Comparison of ENCODE assay signal across 17 cellular contexts in genomic region chr7:46189255-46189790, GRCh38.
DNase-seq lines count a peak whose midpoint lies in the region; ATAC-seq and TF ChIP-seq lines count a peak whose summit lies in the region.
"Had no signal": no experiment of that assay in that cellular context is flagged by ENCODE, and none has a peak within 500 bp of the region (broad histone marks: within the 10 kb centered on the region; RNA-seq: fewer than 3 reads in every experiment).

No MANE protein-coding gene starts in this region.

- intact Hi-C loops in IMR-90 (cut with micrococcal nuclease) (no loop called here), psoas muscle (cut with DNase I) (no loop called here)

- TF ChIP-seq RAD21 in IMR-90 (IDR thresholded peaks at IDR 0.05; ENCODE audit: low read length), result no peak

- H3K4me3 Mint-ChIP-seq in osteocyte (ENCODE audit: unreplicated experiment), result no peak overlapping the region
- no peak overlapping the region for H3K4me3 Mint-ChIP-seq in neural progenitor cell
- H3K4me3 Mint-ChIP-seq: CD4-positive, alpha-beta T cell; H9 had no signal

- H3K9me3 ChIP-seq in IMR-90 (ENCODE audit: control insufficient read depth, insufficient read depth, low read length), result no peaks in the 10 kb centered on the region
- no peaks in the 10 kb centered on the region for H3K9me3 ChIP-seq in neural progenitor cell (ENCODE audit: low read depth)
- H3K9me3 ChIP-seq in psoas muscle, result no peaks in the 10 kb centered on the region
- H3K9me3 ChIP-seq: Caco-2 had no signal

- H3K4me2 ChIP-seq in IMR-90 (ENCODE audit: low read depth, low read length) (no peak overlapping the region), neural progenitor cell (no peak overlapping the region)

- H3K23ac ChIP-seq in IMR-90 (ENCODE audit: low read depth, low read length), result no peak overlapping the region

- CTCF ChIA-PET in IMR-90 (lab: Yijun Ruan, JAX), result no interaction called here

- H3K9me3 Mint-ChIP-seq in osteocyte (ENCODE audit: unreplicated experiment), result no peaks in the 10 kb centered on the region
- H3K9me3 Mint-ChIP-seq in neural progenitor cell, result no peaks in the 10 kb centered on the region
- H3K9me3 Mint-ChIP-seq: CD4-positive, alpha-beta T cell had no signal

- H3K4me1 ChIP-seq in IMR-90 (ENCODE audit: control insufficient read depth, insufficient read depth, low read length), result peaks cover 26% of the 10 kb centered on the region
- peaks cover 10% of the 10 kb centered on the region for H3K4me1 ChIP-seq in neural progenitor cell
- H3K4me1 ChIP-seq in psoas muscle, result no peaks in the 10 kb centered on the region
- H3K4me1 ChIP-seq: Caco-2 had no signal

- H3K56ac ChIP-seq in IMR-90 (ENCODE audit: extremely low read depth, insufficient read depth, low read length), result no peak overlapping the region

- H2AK5ac ChIP-seq in IMR-90 (ENCODE audit: low read depth, low read length), result peak overlapping the region; percentile 95

- H3K18ac ChIP-seq in IMR-90 (ENCODE audit: low read depth, low read length), result peak overlapping the region; percentile 52; the same call in 1 of the 2 replicates

- H3K36me3 ChIP-seq in IMR-90 (ENCODE audit: control insufficient read depth, insufficient read depth, low read length) (no peaks in the 10 kb centered on the region), neural progenitor cell (no peaks in the 10 kb centered on the region), psoas muscle (ENCODE audit: insufficient read depth in 1 of 2, low read depth in 1 of 2) (no peaks in the 10 kb centered on the region)

- peaks cover 28% of the 10 kb centered on the region for H3K9me1 ChIP-seq in IMR-90 (ENCODE audit: insufficient read depth, low read length)

- peak overlapping the region; percentile 92 for H2BK20ac ChIP-seq in IMR-90 (ENCODE audit: low read depth, low read length)

- peak overlapping the region; percentile 96 for H2BK15ac ChIP-seq in IMR-90 (ENCODE audit: low read depth, low read length)

- no CpG with 5 or more reads among the region's 4 CpGs for WGBS in IMR-90 (ENCODE audit: extremely low coverage in 2 of 2, insufficient read length in 1 of 2), 2 experiments
- 73 to 82% (median 76%) methylated on average over 4 of the region's 4 CpGs for WGBS in psoas muscle, 3 donors

- dilution Hi-C loops in IMR-90 (cut with HindIII; ENCODE audit: low sequenced_read_pairs, unreplicated experiment), result no loop called here

- no peaks in the 10 kb centered on the region for H3K79me2 ChIP-seq in neural progenitor cell (ENCODE audit: low read depth)

- in situ Hi-C loops in IMR-90 (cut with MboI; ENCODE audit: low sequenced_read_pairs), result no loop called here

- H3K4me3 ChIP-seq in AG10803 (ENCODE audit: low read length), result no peak overlapping the region
- H3K4me3 ChIP-seq in IMR-90 (ENCODE audit: insufficient read depth, low read depth, low read length), result no peak overlapping the region
- H3K4me3 ChIP-seq in neural progenitor cell, result no peak overlapping the region
- no peak overlapping the region for H3K4me3 ChIP-seq in psoas muscle
- H3K4me3 ChIP-seq: K562 had no signal

- H4K5ac ChIP-seq in IMR-90 (ENCODE audit: low read depth, low read length), result peak overlapping the region; percentile 13; the same call in 1 of the 2 replicates

- H3K27me3 Mint-ChIP-seq in osteocyte (ENCODE audit: unreplicated experiment) (no peaks in the 10 kb centered on the region), neural progenitor cell (ENCODE audit: insufficient read depth, low read depth) (peaks cover 7% of the 10 kb centered on the region)
- H3K27me3 Mint-ChIP-seq: CD4-positive, alpha-beta T cell had no signal

- H2AFZ ChIP-seq in IMR-90 (replicated peaks; ENCODE audit: low read length, poor library complexity) (peak overlapping the region; percentile 52), neural progenitor cell (replicated peaks) (no peak overlapping the region)

- no TSS peak for BruUV-seq in IMR-90 (replicated peaks; lab: Mats Ljungman, UMichigan)

- H3K4me1 Mint-ChIP-seq in osteocyte (ENCODE audit: unreplicated experiment), result peaks cover 5% of the 10 kb centered on the region
- peaks cover 4% of the 10 kb centered on the region for H3K4me1 Mint-ChIP-seq in neural progenitor cell
- H3K4me1 Mint-ChIP-seq: H9 had no signal

- H3K14ac ChIP-seq in IMR-90 (replicated peaks; ENCODE audit: low read depth, low read length), result peak overlapping the region; percentile 73; the same call in 1 of the 2 replicates

- peak overlapping the region; percentile 99 for H2BK120ac ChIP-seq in IMR-90 (ENCODE audit: low read depth, low read length)

- ATAC-seq in IMR-90 (ENCODE audit: low read depth) (no peak), psoas muscle (no peak)
- ATAC-seq: K562 had no signal

- H3K4ac ChIP-seq in IMR-90 (ENCODE audit: low read depth, low read length), result peak overlapping the region; percentile 83

- H3K27me3 ChIP-seq in IMR-90 (ENCODE audit: control insufficient read depth, insufficient read depth, low read length) (no peaks in the 10 kb centered on the region), neural progenitor cell (no peaks in the 10 kb centered on the region), psoas muscle (ENCODE audit: insufficient read depth in 3 of 3, low read length in 2 of 3) (no peaks in the 10 kb centered on the region)

- TF ChIP-seq CTCF in AG10803 (conservative IDR thresholded peaks at IDR 0.05; ENCODE audit: low read length), result no peak
- no peak for TF ChIP-seq CTCF in IMR-90 (conservative IDR thresholded peaks at IDR 0.05; ENCODE audit: low read depth, low read length)
- no peak for TF ChIP-seq CTCF in osteocyte (IDR thresholded peaks at IDR 0.05)
- no peak for TF ChIP-seq CTCF in neural progenitor cell (IDR thresholded peaks at IDR 0.05)
- TF ChIP-seq CTCF in psoas muscle (IDR thresholded peaks at IDR 0.05), result no peak

- DNase-seq in AG10803 (ENCODE audit: low read depth) (peak; percentile 74), IMR-90 (peak; percentile 27), fibroblast of peridontal ligament (ENCODE audit: extremely low read depth) (peak; percentile 37), osteocyte (ENCODE audit: extremely low spot score, unreplicated experiment) (peak; percentile 53), NCI-H1417 treated with DMSO at 0.1 percent for 48 hours (lab: John Stamatoyannopoulos, UW) (no peak), neural progenitor cell (ENCODE audit: low spot score) (no peak), psoas muscle (no peak)
- DNase-seq in activated CD4-positive, alpha-beta T cell treated with anti-CD3 and anti-CD28 coated beads, Interleukin-2, amount 50 U/mL, for 48 hours, result no peak
- DNase-seq: 8988T; AML-193; Caco-2; CD4-positive, alpha-beta T cell; GDM1; GOT3; H9 had no signal

- H3K27ac Mint-ChIP-seq in osteocyte (ENCODE audit: unreplicated experiment) (no peak overlapping the region), neural progenitor cell (no peak overlapping the region)
- H3K27ac Mint-ChIP-seq: CD4-positive, alpha-beta T cell; H9 had no signal

- TF ChIP-seq POLR2A in IMR-90 (IDR thresholded peaks at IDR 0.05; ENCODE audit: low read depth, low read length), result no peak

- H2BK5ac ChIP-seq in IMR-90 (ENCODE audit: low read depth, low read length, poor library complexity, severe bottlenecking), result no peak overlapping the region

- POLR2A ChIA-PET in IMR-90 (lab: Charles Lee; ENCODE audit: unreplicated experiment), result no interaction called here

- H3K36me3 Mint-ChIP-seq in osteocyte (ENCODE audit: unreplicated experiment) (no peaks in the 10 kb centered on the region), neural progenitor cell (no peaks in the 10 kb centered on the region)

- H3K79me1 ChIP-seq in IMR-90 (ENCODE audit: low read depth in 1 of 2, low read length in 2 of 2), result no peaks in the 10 kb centered on the region

- no peak overlapping the region for H3K9ac ChIP-seq in IMR-90 (ENCODE audit: low read depth, low read length)
- no peak overlapping the region for H3K9ac ChIP-seq in neural progenitor cell

- no peaks in the 10 kb centered on the region for H3F3A ChIP-seq in neural progenitor cell (ENCODE audit: low read depth)

- H3K27ac ChIP-seq in IMR-90 (ENCODE audit: insufficient read depth, low read length) (no peak overlapping the region), neural progenitor cell (no peak overlapping the region), psoas muscle (no peak overlapping the region)
- H3K27ac ChIP-seq: C4-2B had no signal

- peak overlapping the region; percentile 42 to 67; a peak in 2 of 4 replicates for H4K8ac ChIP-seq in IMR-90 (ENCODE audit: low read depth in 2 of 2, low read length in 2 of 2)

- H4K91ac ChIP-seq in IMR-90 (ENCODE audit: insufficient read depth, low read depth, low read length), result peak overlapping the region; percentile 89

- no peak overlapping the region for H2AK9ac ChIP-seq in IMR-90 (replicated peaks; ENCODE audit: low read depth, low read length, poor library complexity)

- H4K20me1 ChIP-seq in IMR-90 (ENCODE audit: insufficient read depth, low read length), result no peaks in the 10 kb centered on the region
- no peaks in the 10 kb centered on the region for H4K20me1 ChIP-seq in neural progenitor cell (ENCODE audit: low read depth)

TF ChIP-seq in IMR-90, 13 proteins besides CTCF, POLR2A, EP300 and RAD21:
- TF ChIP-seq SMC3 (IDR thresholded peaks at IDR 0.05; ENCODE audit: low read depth, low read length) (no peak), BHLHE40 (IDR thresholded peaks at IDR 0.05; ENCODE audit: low read depth, low read length) (no peak), ELK1 (IDR thresholded peaks at IDR 0.05; ENCODE audit: borderline replicate concordance, low read depth, low read length) (no peak), CEBPB (IDR thresholded peaks at IDR 0.05; ENCODE audit: low read depth, low read length) (no peak), RCOR1 (IDR thresholded peaks at IDR 0.05; ENCODE audit: insufficient replicate concordance, low read length) (no peak), MXI1 (IDR thresholded peaks at IDR 0.05; ENCODE audit: borderline replicate concordance, low read depth, low read length) (no peak), MAFK (IDR thresholded peaks at IDR 0.05; ENCODE audit: low read depth, low read length) (no peak)

Comparison
In these comparisons a context has a peak if more than half of its experiments do, and no peak if none do; other contexts are left out.
1. DNase-seq: peak in AG10803 (single experiment), IMR-90 (single experiment), fibroblast of peridontal ligament (single experiment) and osteocyte (single experiment); none in NCI-H1417 treated with DMSO at 0.1 percent for 48 hours (single experiment), activated CD4-positive, alpha-beta T cell treated with anti-CD3 and anti-CD28 coated beads, Interleukin-2, amount 50 U/mL, for 48 hours (0 of 2), neural progenitor cell (single experiment) and psoas muscle (0 of 2).